In the genomic region with DNA sequence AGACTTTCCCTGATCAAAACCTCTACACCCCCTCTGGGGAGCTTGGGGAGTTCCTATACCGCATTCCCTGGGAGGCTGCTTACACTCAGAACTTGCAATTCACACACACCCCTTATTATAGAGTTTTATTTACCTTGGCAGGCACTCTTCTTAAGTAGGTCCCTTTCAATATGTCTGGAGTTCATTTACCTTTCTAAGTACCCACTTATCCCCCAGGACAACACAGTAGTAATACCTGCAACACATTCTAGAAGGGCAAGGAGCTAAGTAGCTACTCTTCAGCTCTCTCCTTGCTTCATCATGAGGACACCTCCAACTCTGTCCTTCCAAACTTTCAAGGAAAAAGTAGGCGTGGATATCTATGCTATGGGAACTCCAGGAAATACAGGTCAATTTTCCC, we compare ENCODE assay signal across 20 cellular contexts.
DNase-seq lines count a peak whose midpoint lies in the region; ATAC-seq and TF ChIP-seq lines count a peak whose summit lies in the region.
"Had no signal": no experiment of that assay in that cellular context is flagged by ENCODE, and none has a peak within 500 bp of the region (broad histone marks: within the 10 kb centered on the region; RNA-seq: fewer than 3 reads in every experiment).

No MANE protein-coding gene starts in this region.

- no peak overlapping the region for H3K4me2 ChIP-seq in GM23338

- H3K4me3 Mint-ChIP-seq in GM23338, result no peak overlapping the region
- H3K4me3 Mint-ChIP-seq: B cell; CD8-positive, alpha-beta memory T cell; T-helper 1 cell treated with Interleukin-12 subunit alpha and Interleukin-12 subunit beta and Interleukin-4 antibody, amounts not matched to agents 30 μg/mL and 1 μg/mL, for 36 hours had no signal

- no peak overlapping the region for H3K27ac ChIP-seq in GM23338 (ENCODE audit: low read depth)
- H3K27ac ChIP-seq in left lung, result no peak overlapping the region
- H3K27ac ChIP-seq in substantia nigra (ENCODE audit: low read depth, low read length, poor library complexity, severe bottlenecking), result no peak overlapping the region
- H3K27ac ChIP-seq: C4-2B, SK-N-MC had no signal

- no peaks in the 10 kb centered on the region for H4K20me1 ChIP-seq in GM23338 (replicated peaks; ENCODE audit: insufficient read depth)

- no peak for ATAC-seq in GM23338
- peak; percentile 97 for ATAC-seq in left lung
- no peak for ATAC-seq in GM19023 (IDR thresholded peaks at IDR 0.05; ENCODE audit: unreplicated experiment)

- H3K36me3 ChIP-seq in GM23338 (ENCODE audit: insufficient read depth), result no peaks in the 10 kb centered on the region
- no peaks in the 10 kb centered on the region for H3K36me3 ChIP-seq in left lung
- H3K36me3 ChIP-seq: MG63 had no signal

- H3K9me3 Mint-ChIP-seq in GM23338, result no peaks in the 10 kb centered on the region
- H3K9me3 Mint-ChIP-seq: T-helper 1 cell treated with Interleukin-12 subunit alpha and Interleukin-12 subunit beta and Interleukin-4 antibody, amounts not matched to agents 30 μg/mL and 1 μg/mL, for 36 hours had no signal

- H3K36me3 Mint-ChIP-seq in GM23338 (ENCODE audit: low read depth), result no peaks in the 10 kb centered on the region
- H3K36me3 Mint-ChIP-seq: CD8-positive, alpha-beta memory T cell had no signal

- H3F3A ChIP-seq in GM23338 (replicated peaks; ENCODE audit: low read depth), result no peaks in the 10 kb centered on the region

- no peaks in the 10 kb centered on the region for H3K4me1 ChIP-seq in GM23338 (ENCODE audit: insufficient read depth)
- H3K4me1 ChIP-seq in left lung, result no peaks in the 10 kb centered on the region

- H3K4me1 Mint-ChIP-seq in GM23338, result no peaks in the 10 kb centered on the region
- H3K4me1 Mint-ChIP-seq: CD8-positive, alpha-beta memory T cell had no signal

- DNase-seq in GM23338 (ENCODE audit: low spot score) (no peak), NCI-H345 (lab: John Stamatoyannopoulos, UW) (peak; percentile 37), left lung (no peak), substantia nigra (lab: John Stamatoyannopoulos, UW) (no peak), AG08396 (ENCODE audit: low spot score) (no peak)
- no peak for DNase-seq in stimulated activated CD4-positive, alpha-beta T cell treated with anti-CD3 and anti-CD28 coated beads, Interleukin-2, amount 100 ng/mL, for 24 hours
- DNase-seq: CD8-positive, alpha-beta memory T cell; DMS 273 treated with DMSO at 0.1 percent for 48 hours; HCEC 1CT; KBM-7; MG63; NCI-H1105 treated with DMSO at 0.1 percent for 48 hours; NCI-H1694; NCI-H748 treated with DMSO at 0.1 percent for 48 hours; SIG-M5 had no signal

- intact Hi-C loops in left lung (cut with DNase I), result no loop called here

- H3K27me3 ChIP-seq in GM23338 (ENCODE audit: insufficient read depth) (no peaks in the 10 kb centered on the region), left lung (no peaks in the 10 kb centered on the region)
- H3K27me3 ChIP-seq: MG63 had no signal

- H3K9me3 ChIP-seq in left lung, result no peaks in the 10 kb centered on the region
- H3K9me3 ChIP-seq: MG63 had no signal

- peaks cover 2% of the 10 kb centered on the region for H3K27me3 Mint-ChIP-seq in GM23338 (ENCODE audit: insufficient read depth, low read depth, poor library complexity)
- H3K27me3 Mint-ChIP-seq: B cell; CD8-positive, alpha-beta memory T cell had no signal

- no peak for TF ChIP-seq CTCF in GM23338 (conservative IDR thresholded peaks at IDR 0.05; ENCODE audit: low read depth in 2 of 2)
- no peak for TF ChIP-seq CTCF in left lung (IDR thresholded peaks at IDR 0.05)

- H3K27ac Mint-ChIP-seq in GM23338, result no peak overlapping the region
- H3K27ac Mint-ChIP-seq: B cell; CD8-positive, alpha-beta memory T cell; T-helper 1 cell treated with Interleukin-12 subunit alpha and Interleukin-12 subunit beta and Interleukin-4 antibody, amounts not matched to agents 30 μg/mL and 1 μg/mL, for 36 hours had no signal

- H3K4me3 ChIP-seq in GM23338 (no peak overlapping the region), left lung (no peak overlapping the region)
- H3K4me3 ChIP-seq: MG63, SK-N-MC had no signal

- peak overlapping the region; percentile 28; the same call in 1 of the 2 replicates for H2AFZ ChIP-seq in GM23338

- no peaks in the 10 kb centered on the region for H3K9me2 ChIP-seq in GM23338 (ENCODE audit: insufficient read depth)

- H3K79me2 ChIP-seq in GM23338 (replicated peaks; ENCODE audit: insufficient read depth), result no peaks in the 10 kb centered on the region

TF ChIP-seq in GM23338, 12 proteins besides CTCF, POLR2A, EP300 and RAD21:
- TF ChIP-seq JUNB (IDR thresholded peaks at IDR 0.05; ENCODE audit: unreplicated experiment), result no peak
- TF ChIP-seq, protein P1, sequence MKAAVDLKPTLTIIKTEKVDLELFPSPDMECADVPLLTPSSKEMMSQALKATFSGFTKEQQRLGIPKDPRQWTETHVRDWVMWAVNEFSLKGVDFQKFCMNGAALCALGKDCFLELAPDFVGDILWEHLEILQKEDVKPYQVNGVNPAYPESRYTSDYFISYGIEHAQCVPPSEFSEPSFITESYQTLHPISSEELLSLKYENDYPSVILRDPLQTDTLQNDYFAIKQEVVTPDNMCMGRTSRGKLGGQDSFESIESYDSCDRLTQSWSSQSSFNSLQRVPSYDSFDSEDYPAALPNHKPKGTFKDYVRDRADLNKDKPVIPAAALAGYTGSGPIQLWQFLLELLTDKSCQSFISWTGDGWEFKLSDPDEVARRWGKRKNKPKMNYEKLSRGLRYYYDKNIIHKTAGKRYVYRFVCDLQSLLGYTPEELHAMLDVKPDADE (IDR thresholded peaks at IDR 0.05), result no peak
- TF ChIP-seq, protein P2, sequence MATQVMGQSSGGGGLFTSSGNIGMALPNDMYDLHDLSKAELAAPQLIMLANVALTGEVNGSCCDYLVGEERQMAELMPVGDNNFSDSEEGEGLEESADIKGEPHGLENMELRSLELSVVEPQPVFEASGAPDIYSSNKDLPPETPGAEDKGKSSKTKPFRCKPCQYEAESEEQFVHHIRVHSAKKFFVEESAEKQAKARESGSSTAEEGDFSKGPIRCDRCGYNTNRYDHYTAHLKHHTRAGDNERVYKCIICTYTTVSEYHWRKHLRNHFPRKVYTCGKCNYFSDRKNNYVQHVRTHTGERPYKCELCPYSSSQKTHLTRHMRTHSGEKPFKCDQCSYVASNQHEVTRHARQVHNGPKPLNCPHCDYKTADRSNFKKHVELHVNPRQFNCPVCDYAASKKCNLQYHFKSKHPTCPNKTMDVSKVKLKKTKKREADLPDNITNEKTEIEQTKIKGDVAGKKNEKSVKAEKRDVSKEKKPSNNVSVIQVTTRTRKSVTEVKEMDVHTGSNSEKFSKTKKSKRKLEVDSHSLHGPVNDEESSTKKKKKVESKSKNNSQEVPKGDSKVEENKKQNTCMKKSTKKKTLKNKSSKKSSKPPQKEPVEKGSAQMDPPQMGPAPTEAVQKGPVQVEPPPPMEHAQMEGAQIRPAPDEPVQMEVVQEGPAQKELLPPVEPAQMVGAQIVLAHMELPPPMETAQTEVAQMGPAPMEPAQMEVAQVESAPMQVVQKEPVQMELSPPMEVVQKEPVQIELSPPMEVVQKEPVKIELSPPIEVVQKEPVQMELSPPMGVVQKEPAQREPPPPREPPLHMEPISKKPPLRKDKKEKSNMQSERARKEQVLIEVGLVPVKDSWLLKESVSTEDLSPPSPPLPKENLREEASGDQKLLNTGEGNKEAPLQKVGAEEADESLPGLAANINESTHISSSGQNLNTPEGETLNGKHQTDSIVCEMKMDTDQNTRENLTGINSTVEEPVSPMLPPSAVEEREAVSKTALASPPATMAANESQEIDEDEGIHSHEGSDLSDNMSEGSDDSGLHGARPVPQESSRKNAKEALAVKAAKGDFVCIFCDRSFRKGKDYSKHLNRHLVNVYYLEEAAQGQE (IDR thresholded peaks at IDR 0.05; ENCODE audit: unreplicated experiment), result no peak
- TF ChIP-seq POLR2AphosphoS5 (IDR thresholded peaks at IDR 0.05; ENCODE audit: low read depth), result no peak
- TF ChIP-seq EZH2 (IDR thresholded peaks at IDR 0.05; ENCODE audit: low read depth, unreplicated experiment), result no peak
- no peak for TF ChIP-seq STAT1 (IDR thresholded peaks at IDR 0.05; ENCODE audit: unreplicated experiment)
TF ChIP-seq in GM23338: peak in this region for 0.
